Comparison of ENCODE assay signal across 2 cellular contexts in the genomic region with DNA sequence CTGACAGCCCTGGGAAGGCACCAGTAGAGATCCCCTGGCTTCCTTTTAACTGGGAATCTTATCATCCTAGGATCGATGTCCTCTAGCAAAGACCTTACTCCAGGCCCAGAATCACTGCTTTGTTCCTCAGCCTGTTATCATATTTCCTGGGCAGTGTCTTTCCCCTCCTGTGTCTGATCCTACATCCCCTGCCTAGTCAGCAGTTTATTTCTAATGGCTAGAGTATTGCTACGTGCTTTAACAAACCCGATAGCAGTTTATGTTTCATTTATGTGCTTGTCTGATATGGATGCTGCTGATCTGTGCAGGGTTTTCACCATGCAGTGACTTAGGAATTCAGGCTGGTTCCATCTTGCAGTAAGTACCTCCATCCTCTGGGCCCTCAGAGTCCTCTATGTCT.
TF ChIP-seq lines count a peak whose summit lies in the region.

No MANE protein-coding gene starts in this region.

TF ChIP-seq in A549, 52 proteins besides CTCF, POLR2A, EP300 and RAD21 (continued from another document):
- peak; percentile 84 for TF ChIP-seq MAFK (IDR thresholded peaks at IDR 0.05; ENCODE audit: partially characterized antibody)
- no peak for TF ChIP-seq CBX8 (IDR thresholded peaks at IDR 0.05)

TF ChIP-seq in K562, 482 proteins besides CTCF, POLR2A, EP300 and RAD21 (continued from another document):
- TF ChIP-seq ZNF324 (CRISPR knock-in tag; IDR thresholded peaks at IDR 0.05) (no peak), MAFF (IDR thresholded peaks at IDR 0.05; ENCODE audit: low read length) (peak; percentile 24; the same call in 1 of the 2 replicates), NR3C1 (CRISPR knock-in tag; IDR thresholded peaks at IDR 0.05) (no peak), NR2C2 (CRISPR knock-in tag; IDR thresholded peaks at IDR 0.05) (no peak), NR2C2 (tag; IDR thresholded peaks at IDR 0.05) (no peak), RNF2 (IDR thresholded peaks at IDR 0.05) (no peak), NONO (IDR thresholded peaks at IDR 0.05; ENCODE audit: low read depth in 2 of 2, low read length in 1 of 2) (no peak), C11orf30 (IDR thresholded peaks at IDR 0.05; ENCODE audit: low read depth) (peak; percentile 69; the same call in 1 of the 2 replicates), ARID1B (IDR thresholded peaks at IDR 0.05) (no peak), MAFG (tag; conservative IDR thresholded peaks at IDR 0.05) (peak; percentile 68), DPF2 (IDR thresholded peaks at IDR 0.05) (no peak), CHD1 (IDR thresholded peaks at IDR 0.05; ENCODE audit: low read length) (no peak), ZNF431 (CRISPR knock-in tag; IDR thresholded peaks at IDR 0.05) (no peak), ZNF316 (IDR thresholded peaks at IDR 0.05) (peak; percentile 84), MAFK (IDR thresholded peaks at IDR 0.05; ENCODE audit: low read length) (peak; percentile 65), ZNF717 (CRISPR knock-in tag; IDR thresholded peaks at IDR 0.05) (no peak)
TF ChIP-seq in K562: peak in this region for 5.
